8 cellular contexts compared by ENCODE assay signal in genomic region chr6:16205377-16206144, GRCh38. TPM values are rescaled to one million over a fixed set of nuclear protein-coding genes. Genes with fewer than 3 reads are reported as not detected.
A peak's percentile ranks its signal among the peaks of the same experiment; 100 is the strongest.
DNase-seq lines count a peak whose midpoint lies in the region; ATAC-seq and TF ChIP-seq lines count a peak whose summit lies in the region.

No MANE protein-coding gene starts in this region.

- 87% methylated on average over 4 of the region's 4 CpGs for WGBS in prostate gland
- WGBS in mesendoderm (ENCODE audit: extremely low coverage, insufficient coverage, low lambda C conversion rate) = no CpG with 5 or more reads among the region's 4 CpGs
- WGBS in thyroid gland, 2 donors = 75 to 80% methylated on average over 4 of the region's 4 CpGs

- TF ChIP-seq CTCF in mesothelial cell of epicardium (IDR thresholded peaks at IDR 0.05; ENCODE audit: unreplicated experiment) (no peak), prostate gland (IDR thresholded peaks at IDR 0.05) (no peak), thyroid gland (IDR thresholded peaks at IDR 0.05) (no peak)

- H3K79me2 ChIP-seq in mesendoderm (ENCODE audit: control insufficient read depth, insufficient read depth, low read length) = no peaks in the 10 kb centered on the region

- H3K4me1 ChIP-seq in prostate gland (replicated peaks) (no peaks in the 10 kb centered on the region), mesendoderm (ENCODE audit: control insufficient read depth, low read depth, low read length) (no peaks in the 10 kb centered on the region), thyroid gland (peaks cover 0 to 2% of the 10 kb centered on the region in 2 donors)

- no peak overlapping the region for H2BK5ac ChIP-seq in mesendoderm (ENCODE audit: low read length)

- H2BK15ac ChIP-seq in mesendoderm (replicated peaks; ENCODE audit: low read depth) = no peak overlapping the region

- H3K9ac ChIP-seq in SK-N-MC (ENCODE audit: insufficient read length) = no peak overlapping the region
- no peak overlapping the region for H3K9ac ChIP-seq in mesendoderm (ENCODE audit: low read length)

- no peak overlapping the region for H2AK5ac ChIP-seq in mesendoderm (ENCODE audit: low read length)

- no peak overlapping the region for H4K5ac ChIP-seq in mesendoderm (ENCODE audit: low read length)

- intact Hi-C loops in prostate gland (cut with DNase I) (loop anchor here (5.0 kb wide), 2 partner anchors 78 to 513 kb away; partner anchors contain the start of gene MYLIP), thyroid gland (cut with DNase I) (loop anchor here (5.0 kb wide), 1 partner anchor 513 kb away; no protein-coding TSS in a partner anchor)

- H3K27me3 ChIP-seq in prostate gland (replicated peaks; ENCODE audit: insufficient read depth) (no peaks in the 10 kb centered on the region), mesendoderm (ENCODE audit: insufficient read depth, low read length, poor library complexity) (no peaks in the 10 kb centered on the region), thyroid gland (no peaks in the 10 kb centered on the region)

- no peaks in the 10 kb centered on the region for H3K36me3 Mint-ChIP-seq in mesothelial cell of epicardium

- peak overlapping the region; percentile 17; the same call in 1 of the 2 replicates for H3K4me3 ChIP-seq in SK-N-MC
- H3K4me3 ChIP-seq in prostate gland = no peak overlapping the region
- H3K4me3 ChIP-seq in mesendoderm (ENCODE audit: low read length) = no peak overlapping the region
- no peak overlapping the region for H3K4me3 ChIP-seq in thyroid gland (replicated peaks in 1 of 3)

- H3K9me3 Mint-ChIP-seq in mesothelial cell of epicardium = peaks cover 9% of the 10 kb centered on the region

- no peak overlapping the region for H2BK120ac ChIP-seq in mesendoderm (ENCODE audit: low read depth, low read length)

- no peak overlapping the region for H3K4me2 ChIP-seq in mesendoderm (ENCODE audit: low read length)

- H3K4me1 Mint-ChIP-seq in mesothelial cell of epicardium = peaks cover 8% of the 10 kb centered on the region

- H3K18ac ChIP-seq in mesendoderm (ENCODE audit: low read length) = no peak overlapping the region

- H3K27ac ChIP-seq in SK-N-MC = peak overlapping the region; percentile 62
- no peak overlapping the region for H3K27ac ChIP-seq in prostate gland
- no peak overlapping the region for H3K27ac ChIP-seq in mesendoderm (ENCODE audit: low read depth, low read length)
- no peak overlapping the region for H3K27ac ChIP-seq in thyroid gland

- H3K4me3 Mint-ChIP-seq in mesothelial cell of epicardium = no peak overlapping the region

- H3K9me3 ChIP-seq in SK-N-MC (ENCODE audit: low read depth, low read length) (no peaks in the 10 kb centered on the region), prostate gland (no peaks in the 10 kb centered on the region), thyroid gland (no peaks in the 10 kb centered on the region)

- ATAC-seq in GM19035 (IDR thresholded peaks at IDR 0.05; ENCODE audit: unreplicated experiment) (peak; percentile 88), HG03095 (IDR thresholded peaks at IDR 0.05; ENCODE audit: unreplicated experiment) (peak; percentile 84)

- peaks cover 8% of the 10 kb centered on the region for H3K27me3 Mint-ChIP-seq in mesothelial cell of epicardium (ENCODE audit: low read depth)

- H3K27ac Mint-ChIP-seq in mesothelial cell of epicardium = peak overlapping the region; percentile 67

- H3K36me3 ChIP-seq in SK-N-MC (ENCODE audit: insufficient read depth, low read length) = no peaks in the 10 kb centered on the region
- H3K36me3 ChIP-seq in prostate gland = no peaks in the 10 kb centered on the region
- no peaks in the 10 kb centered on the region for H3K36me3 ChIP-seq in mesendoderm (ENCODE audit: control insufficient read depth, insufficient read depth, low read length)
- H3K36me3 ChIP-seq in thyroid gland = no peaks in the 10 kb centered on the region

- no peak overlapping the region for H3K4ac ChIP-seq in mesendoderm (ENCODE audit: low read depth, low read length)

- H4K8ac ChIP-seq in mesendoderm (ENCODE audit: low read depth, low read length) = no peak overlapping the region

- no peak overlapping the region for H3K23ac ChIP-seq in mesendoderm (ENCODE audit: low read length)

- peak; percentile 89 for DNase-seq in AG08395 (ENCODE audit: low spot score)
- DNase-seq in SK-N-MC (ENCODE audit: low read depth, low spot score) = peak; percentile 35
- no peak for DNase-seq in mesothelial cell of epicardium (ENCODE audit: low spot score in 2 of 2, unreplicated experiment in 2 of 2)
- no peak for DNase-seq in prostate gland (ENCODE audit: low spot score)
- no peak for DNase-seq in mesendoderm
- DNase-seq in thyroid gland = no peak

- no peak for TF ChIP-seq POLR2A in prostate gland (IDR thresholded peaks at IDR 0.05)
- no peak for TF ChIP-seq POLR2A in thyroid gland (IDR thresholded peaks at IDR 0.05)

- H3K56ac ChIP-seq in mesendoderm (ENCODE audit: low read length) = no peak overlapping the region

- H3K79me1 ChIP-seq in mesendoderm (ENCODE audit: low read length) = no peaks in the 10 kb centered on the region

RNA-seq across cellular contexts. Expression of gene GMPR, which starts 32.8 kb away (rescaled TPM):
- total RNA-seq in mesothelial cell of epicardium (4.0 to 5.2 TPM (median 4.3 TPM) in 3 replicates), prostate gland (100 to 1,000 TPM; 228 to 266 TPM), thyroid gland (10 to 100 TPM in 1 of 4 donors, 1 to 10 TPM in 3; 2.8 to 10.8 (median 3.3) TPM)
- 19.3 TPM for polyA plus RNA-seq in mesendoderm (2013, experiment 1 of 2)
- 19.7 TPM for polyA plus RNA-seq in mesendoderm (2013, experiment 2 of 2)

Comparison
In these comparisons a context has a peak if more than half of its experiments do, and no peak if none do; other contexts are left out.
1. DNase-seq: peak in AG08395 (single experiment) and SK-N-MC (single experiment); none in mesothelial cell of epicardium (0 of 2), prostate gland (single experiment), mesendoderm (single experiment) and thyroid gland (0 of 2).
2. RNA of gene GMPR, which starts 32.8 kb away (total RNA-seq): 228 to 266 TPM in prostate gland; 4.0 to 5.2 TPM in mesothelial cell of epicardium and 2.8 to 10.8 TPM in thyroid gland; every median in the first group is over 10 times any median in the second.